33 cellular contexts compared by ENCODE assay signal in genomic region chr3:173983353-173983752, GRCh38.
DNase-seq lines count a peak whose midpoint lies in the region; ATAC-seq and TF ChIP-seq lines count a peak whose summit lies in the region.
"Had no signal": no experiment of that assay in that cellular context is flagged by ENCODE, and none has a peak within 500 bp of the region (broad histone marks: within the 10 kb centered on the region; RNA-seq: fewer than 3 reads in every experiment).

No MANE protein-coding gene starts in this region.

- peak; percentile 40 for DNase-seq in AG04449 (ENCODE audit: low read depth, low spot score)
- peak; percentile 58 for DNase-seq in GM04504 (ENCODE audit: low read depth)
- peak; percentile 77 for DNase-seq in MG63
- peak; percentile 27 for DNase-seq in fibroblast of the aortic adventitia (ENCODE audit: low read depth)
- no peak for DNase-seq in NCI-H1105 treated with DMSO at 0.1 percent for 48 hours (lab: John Stamatoyannopoulos, UW)
- no peak for DNase-seq in NCI-H146 (lab: John Stamatoyannopoulos, UW)
- no peak for DNase-seq in ovary
- no peak for DNase-seq in T-cell
- DNase-seq: activated CD4-positive, alpha-beta T cell treated with anti-CD3 and anti-CD28 coated beads for 1 hour; activated effector memory CD4-positive, alpha-beta T cell treated with anti-CD3 and anti-CD28 coated beads, Interleukin-2, amount 50 U/mL, for 16 hours; activated naive CD8-positive, alpha-beta T cell treated with anti-CD3 and anti-CD28 coated beads for 36 hours; aorta; CD8-positive, alpha-beta memory T cell; central memory CD4-positive, alpha-beta T cell; endodermal cell; GDM1; hypothalamus; immature natural killer cell; NCI-H1092; NCI-H2081; NCI-H2227 treated with DMSO at 0.1 percent for 48 hours; NCI-H774; sigmoid colon; stimulated activated CD4-positive, alpha-beta T cell treated with anti-CD3 and anti-CD28 coated beads, Interleukin-15, amount 100 ng/mL, for 24 hours; stimulated activated naive CD4-positive, alpha-beta T cell; T-helper 17 cell; testis; uterus had no signal

- no peaks in the 10 kb centered on the region for H3K36me3 ChIP-seq in MG63
- no peaks in the 10 kb centered on the region for H3K36me3 ChIP-seq in ovary
- H3K36me3 ChIP-seq: esophagus muscularis mucosa, sigmoid colon, uterus had no signal

- H3K9me3 Mint-ChIP-seq in T-cell, result peaks cover 2 to 8% (median 3%) of the 10 kb centered on the region in 3 donors
- H3K9me3 Mint-ChIP-seq: activated naive CD8-positive, alpha-beta T cell treated with anti-CD3 and anti-CD28 coated beads for 36 hours had no signal

- H3K27me3 Mint-ChIP-seq in T-cell, result no peaks in the 10 kb centered on the region
- H3K27me3 Mint-ChIP-seq: activated naive CD8-positive, alpha-beta T cell treated with anti-CD3 and anti-CD28 coated beads for 36 hours; B cell; CD8-positive, alpha-beta memory T cell; IgD-negative memory B cell; progenitor cell of endocrine pancreas; T-helper 17 cell had no signal

- intact Hi-C loops in ovary (cut with DNase I), result no loop called here

- H3K9me3 ChIP-seq in MG63 (no peaks in the 10 kb centered on the region; the same call in 1 of the 2 replicates), ovary (no peaks in the 10 kb centered on the region)
- H3K9me3 ChIP-seq: esophagus muscularis mucosa, sigmoid colon, testis, uterus had no signal

- H3K4me3 Mint-ChIP-seq in T-cell, result no peak overlapping the region
- H3K4me3 Mint-ChIP-seq: activated naive CD8-positive, alpha-beta T cell treated with anti-CD3 and anti-CD28 coated beads for 36 hours; B cell; CD8-positive, alpha-beta memory T cell; endodermal cell; IgD-negative memory B cell; immature natural killer cell; T-helper 17 cell had no signal

- TF ChIP-seq CTCF in AG04449 (IDR thresholded peaks at IDR 0.05; ENCODE audit: insufficient read depth, low read length, missing control alignments), result no peak
- TF ChIP-seq CTCF in fibroblast of the aortic adventitia (IDR thresholded peaks at IDR 0.05; ENCODE audit: insufficient read depth, low read length), result no peak
- no peak for TF ChIP-seq CTCF in ovary (IDR thresholded peaks at IDR 0.05)

- WGBS in ovary, 3 donors, result 90 to 94% (median 93%) methylated on average over 3 of the region's 3 CpGs

- no peak for TF ChIP-seq EP300 in ovary (IDR thresholded peaks at IDR 0.05)

- POLR2A ChIA-PET in AG04449 (lab: Yijun Ruan, JAX) (interaction anchor here (0.6 kb wide), 1 partner anchor 312 kb away, joined by 4 read pairs; no protein-coding TSS in a partner anchor), T-cell (lab: Charles Lee) (no interaction called here)

- H3K4me1 Mint-ChIP-seq in T-cell, result no peaks in the 10 kb centered on the region
- H3K4me1 Mint-ChIP-seq: activated naive CD8-positive, alpha-beta T cell treated with anti-CD3 and anti-CD28 coated beads for 36 hours; B cell; CD8-positive, alpha-beta memory T cell; IgD-negative memory B cell; immature natural killer cell; T-helper 17 cell had no signal

- no peaks in the 10 kb centered on the region for H3K27me3 ChIP-seq in MG63
- no peaks in the 10 kb centered on the region for H3K27me3 ChIP-seq in ovary
- H3K27me3 ChIP-seq: esophagus muscularis mucosa, sigmoid colon, testis, uterus had no signal

- no peak for ATAC-seq in T-cell (replicated peaks in 1 of 4)
- ATAC-seq: left lobe of liver, T-helper 17 cell had no signal

- H3K27ac ChIP-seq in ovary, result no peak overlapping the region
- H3K27ac ChIP-seq: esophagus muscularis mucosa, sigmoid colon, testis, uterus had no signal

- no peaks in the 10 kb centered on the region for H3K4me1 ChIP-seq in ovary (ENCODE audit: insufficient read depth)
- H3K4me1 ChIP-seq: esophagus muscularis mucosa, sigmoid colon, testis, uterus had no signal

- CTCF ChIA-PET in AG04449 (lab: Yijun Ruan, JAX), result no interaction called here
- CTCF ChIA-PET in T-cell (lab: Charles Lee), result no interaction called here

- H3K4me3 ChIP-seq in AG04449 (ENCODE audit: low read depth, low read length) (no peak overlapping the region), MG63 (no peak overlapping the region), fibroblast of the aortic adventitia (ENCODE audit: low read depth, low read length) (no peak overlapping the region), ovary (no peak overlapping the region)
- H3K4me3 ChIP-seq: esophagus muscularis mucosa, sigmoid colon, testis, uterus had no signal

- TF ChIP-seq POLR2A in ovary (IDR thresholded peaks at IDR 0.05), result no peak

- no peak overlapping the region for H3K27ac Mint-ChIP-seq in T-cell
- H3K27ac Mint-ChIP-seq: activated naive CD8-positive, alpha-beta T cell treated with anti-CD3 and anti-CD28 coated beads for 36 hours; B cell; CD8-positive, alpha-beta memory T cell; endodermal cell; IgD-negative memory B cell; immature natural killer cell; progenitor cell of endocrine pancreas; T-helper 17 cell had no signal

- H3K36me3 Mint-ChIP-seq in T-cell, result no peaks in the 10 kb centered on the region
- H3K36me3 Mint-ChIP-seq: activated naive CD8-positive, alpha-beta T cell treated with anti-CD3 and anti-CD28 coated beads for 36 hours; CD8-positive, alpha-beta memory T cell; IgD-negative memory B cell; immature natural killer cell had no signal

Comparison
In these comparisons a context has a peak if more than half of its experiments do, and no peak if none do; other contexts are left out.
1. DNase-seq: peak in AG04449 (single experiment), GM04504 (single experiment), MG63 (single experiment) and fibroblast of the aortic adventitia (single experiment); none in NCI-H1105 treated with DMSO at 0.1 percent for 48 hours (single experiment), NCI-H146 (single experiment), ovary (0 of 5) and T-cell (0 of 34).